ENCODE assay signal across 14 cellular contexts in the genomic region with DNA sequence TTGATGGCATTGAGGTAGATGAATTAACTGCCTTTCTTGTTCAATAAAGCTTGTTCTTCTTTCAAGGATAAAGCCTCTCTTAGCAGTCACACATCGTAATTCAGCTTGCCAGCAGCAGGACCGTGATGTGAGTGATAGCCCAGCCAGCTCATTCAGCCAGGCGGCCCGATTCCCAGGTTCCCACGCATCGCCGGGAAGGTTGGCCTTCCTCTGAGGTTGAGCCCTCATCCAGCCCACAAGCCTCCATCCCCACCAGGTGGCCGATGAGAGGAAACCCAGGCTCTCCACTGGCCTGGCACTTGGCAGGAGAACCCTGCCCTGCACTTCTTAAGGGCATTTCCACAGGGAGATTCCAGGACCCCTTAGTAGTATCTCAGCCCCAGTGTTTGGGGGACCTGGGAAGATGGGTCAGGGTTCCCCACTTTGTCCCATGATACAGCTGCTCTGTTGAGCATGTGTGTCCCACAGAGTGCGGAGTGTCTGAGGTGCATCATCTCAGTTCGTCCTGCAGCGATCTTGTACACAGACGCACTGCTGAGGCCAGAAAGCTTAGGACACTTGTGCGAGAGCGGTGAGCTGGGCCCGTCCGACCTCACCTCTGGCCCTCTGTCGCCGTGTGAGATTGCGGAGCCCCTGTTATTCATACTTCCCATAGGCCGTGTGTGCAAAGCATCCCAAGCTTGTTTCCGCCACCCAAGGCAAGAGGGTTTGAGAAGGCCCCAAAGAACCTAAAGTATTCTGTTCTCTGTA. TPM values are rescaled to one million over a fixed set of nuclear protein-coding genes. Genes with fewer than 3 reads are reported as not detected.
DNase-seq lines count a peak whose midpoint lies in the region; TF ChIP-seq lines count a peak whose summit lies in the region.
"Had no signal": no experiment of that assay in that cellular context is flagged by ENCODE, and none has a peak within 500 bp of the region (broad histone marks: within the 10 kb centered on the region; RNA-seq: fewer than 3 reads in every experiment).

No MANE protein-coding gene starts in this region.

- peaks cover 46% of the 10 kb centered on the region for H3F3A ChIP-seq in MM.1S (ENCODE audit: insufficient read depth, low read length)

- TF ChIP-seq CTCF in MM.1S (IDR thresholded peaks at IDR 0.05; ENCODE audit: low read length), result peak; percentile 13; the same call in 1 of the 2 replicates
- TF ChIP-seq CTCF in epithelial cell of proximal tubule (conservative IDR thresholded peaks at IDR 0.05; ENCODE audit: low read depth, low read length), result peak; percentile 57

- no peak overlapping the region for H3K4ac ChIP-seq in neuronal stem cell (ENCODE audit: low read length)

- peak overlapping the region; percentile 88 for H3K18ac ChIP-seq in neuronal stem cell (ENCODE audit: low read length)

- peak overlapping the region; percentile 60 for H3K14ac ChIP-seq in neuronal stem cell (ENCODE audit: low read length)

- H3K9ac ChIP-seq in MM.1S (ENCODE audit: low read length), result 0 out of 2 replicates have a peak overlapping the region, but pooled peaks have one; percentile 93
- H3K9ac ChIP-seq in neuronal stem cell (ENCODE audit: low read depth, low read length, poor library complexity), result no peak overlapping the region
- H3K9ac ChIP-seq: parathyroid adenoma had no signal

- peak overlapping the region; percentile 100 for H3K27ac ChIP-seq in MM.1S (ENCODE audit: low read length)
- no peak overlapping the region for H3K27ac ChIP-seq in neuronal stem cell (replicated peaks; ENCODE audit: low read length)
- H3K27ac ChIP-seq: gastroesophageal sphincter, left lung, parathyroid adenoma had no signal

- H3K36me3 ChIP-seq in MM.1S (replicated peaks; ENCODE audit: insufficient read depth, low read length) (no peaks in the 10 kb centered on the region), neuronal stem cell (replicated peaks in 1 of 2; ENCODE audit: control insufficient read depth in 2 of 2, insufficient read depth in 2 of 2, low read length in 2 of 2) (peaks cover 0 to 10% of the 10 kb centered on the region in 2 donors)
- H3K36me3 ChIP-seq: gastroesophageal sphincter, left lung had no signal

- H3K4me3 ChIP-seq in MM.1S (ENCODE audit: low read length) (no peak overlapping the region), epithelial cell of proximal tubule (ENCODE audit: low read depth, low read length) (no peak overlapping the region), neuronal stem cell (ENCODE audit: low read length in 2 of 2) (no peak overlapping the region)
- H3K4me3 ChIP-seq: gastroesophageal sphincter, GM12878, left lung had no signal

- no peak overlapping the region for H4K8ac ChIP-seq in neuronal stem cell (ENCODE audit: low read depth, low read length)

- H2AFZ ChIP-seq in MM.1S (ENCODE audit: low read length) (no peak overlapping the region), neuronal stem cell (ENCODE audit: low read length) (no peak overlapping the region)
- H2AFZ ChIP-seq: parathyroid adenoma had no signal

- H2BK5ac ChIP-seq in neuronal stem cell (ENCODE audit: low read length), result no peak overlapping the region

- no peak overlapping the region for H4K91ac ChIP-seq in neuronal stem cell (ENCODE audit: low read depth, low read length, poor library complexity)

- peak overlapping the region; percentile 52 for H3K23ac ChIP-seq in neuronal stem cell (ENCODE audit: low read depth, low read length, poor library complexity)

- peak; percentile 34 for DNase-seq in NCI-H2029 (lab: John Stamatoyannopoulos, UW)
- DNase-seq in NCI-H2029 treated with DMSO at 0.1 percent for 48 hours (lab: John Stamatoyannopoulos, UW), result no peak
- no peak for DNase-seq in MM.1S
- DNase-seq in epithelial cell of proximal tubule (ENCODE audit: low read depth), result no peak
- DNase-seq in neuronal stem cell (ENCODE audit: low spot score), result no peak
- no peak for DNase-seq in NCI-H1417 (lab: John Stamatoyannopoulos, UW)
- no peak for DNase-seq in DMS79 treated with DMSO at 0.1 percent for 48 hours (lab: John Stamatoyannopoulos, UW)
- no peak for DNase-seq in activated CD4-positive, CD25-positive, alpha-beta regulatory T cell treated with anti-CD3 and anti-CD28 coated beads, Interleukin-2, amount 50 U/mL, for 72 hours
- DNase-seq: activated CD4-positive, alpha-beta T cell treated with anti-CD3 and anti-CD28 coated beads, Interleukin-2, amount 50 U/mL, for 4 hours; left lung; NCI-H2171 treated with DMSO at 0.1 percent for 48 hours had no signal

- H3K79me1 ChIP-seq in neuronal stem cell (ENCODE audit: low read depth, low read length), result peaks cover 16% of the 10 kb centered on the region

- WGBS in neuronal stem cell (ENCODE audit: extremely low coverage in 2 of 2, insufficient read length in 2 of 2, insufficient replicate concordance in 1 of 2), 2 donors, result no CpG with 5 or more reads among the region's 21 CpGs

- peaks cover 87% of the 10 kb centered on the region for H3K79me2 ChIP-seq in MM.1S (ENCODE audit: low read length)

- no peaks in the 10 kb centered on the region for H3K9me3 ChIP-seq in MM.1S (replicated peaks; ENCODE audit: insufficient read depth, low read length)
- no peaks in the 10 kb centered on the region for H3K9me3 ChIP-seq in neuronal stem cell (replicated peaks in 1 of 2; ENCODE audit: control insufficient read depth in 2 of 2, insufficient read depth in 1 of 2, low read depth in 1 of 2, low read length in 2 of 2)
- H3K9me3 ChIP-seq: gastroesophageal sphincter, left lung had no signal

- H3K9me2 ChIP-seq in MM.1S (replicated peaks; ENCODE audit: insufficient read depth, low read length), result no peaks in the 10 kb centered on the region

- H3K4me2 ChIP-seq in MM.1S (ENCODE audit: low read depth, low read length) (peak overlapping the region; percentile 99; the same call in 1 of the 2 replicates), neuronal stem cell (ENCODE audit: insufficient read depth, low read length, poor library complexity, severe bottlenecking) (no peak overlapping the region)

- H4K20me1 ChIP-seq in MM.1S (ENCODE audit: insufficient read depth, low read length), result no peaks in the 10 kb centered on the region

- H3K27me3 ChIP-seq in MM.1S (replicated peaks; ENCODE audit: insufficient read depth, low read length) (no peaks in the 10 kb centered on the region), neuronal stem cell (ENCODE audit: control insufficient read depth in 3 of 3, insufficient read depth in 3 of 3, low read depth in 1 of 3, low read length in 3 of 3) (no peaks in the 10 kb centered on the region)
- H3K27me3 ChIP-seq: gastroesophageal sphincter had no signal

- peak overlapping the region; percentile 72 for H2AK5ac ChIP-seq in neuronal stem cell (ENCODE audit: low read depth, low read length)

- H2BK12ac ChIP-seq in neuronal stem cell (ENCODE audit: low read length), result no peak overlapping the region

- no peak overlapping the region for H2BK15ac ChIP-seq in neuronal stem cell (ENCODE audit: low read length)

- H3K4me1 ChIP-seq in MM.1S (ENCODE audit: low read length) (peaks cover 65% of the 10 kb centered on the region), neuronal stem cell (ENCODE audit: control insufficient read depth in 2 of 2, insufficient read depth in 1 of 2, low read depth in 1 of 2, low read length in 2 of 2) (peaks cover 24 to 32% of the 10 kb centered on the region in 2 donors)

- H2BK120ac ChIP-seq in neuronal stem cell (ENCODE audit: low read depth, low read length), result no peak overlapping the region

RNA-seq across cellular contexts. Expression of a gene that starts 4.9 kb away (rescaled TPM):
- 13.5 and 17.5 TPM in 2 replicates for total RNA-seq in epithelial cell of proximal tubule
- polyA plus RNA-seq in neuronal stem cell (2013, experiment 1 of 2), result 18.3 TPM
- polyA plus RNA-seq in neuronal stem cell (2013, experiment 2 of 2), result 17.8 TPM
